ENCODE assay signal across 1 cellular context in genomic region chr4:85577307-85577706, GRCh38.
TF ChIP-seq lines count a peak whose summit lies in the region.

No MANE protein-coding gene starts in this region.

TF ChIP-seq in K562, 482 proteins besides CTCF, POLR2A, EP300 and RAD21 (continued from another document):
- TF ChIP-seq RAD51 (IDR thresholded peaks at IDR 0.05; ENCODE audit: borderline replicate concordance, low read depth) (peak; percentile 75), POLR3G (IDR thresholded peaks at IDR 0.05; ENCODE audit: extremely low read depth, insufficient read length, insufficient replicate concordance) (no peak), NUFIP1 (IDR thresholded peaks at IDR 0.05; ENCODE audit: partially characterized antibody) (no peak), THAP12 (CRISPR knock-in tag; IDR thresholded peaks at IDR 0.05) (no peak), TAF9B (IDR thresholded peaks at IDR 0.05; ENCODE audit: partially characterized antibody) (peak; percentile 19), TAF1 (IDR thresholded peaks at IDR 0.05; ENCODE audit: control insufficient read depth, extremely low read depth, insufficient read depth, low read length, severe bottlenecking) (peak; percentile 43), POLR2AphosphoS5 (IDR thresholded peaks at IDR 0.05; ENCODE audit: control insufficient read depth, insufficient read depth, low read depth, low read length) (peak; percentile 50; the same call in 1 of the 2 replicates), KAT8 (IDR thresholded peaks at IDR 0.05; ENCODE audit: low read depth) (no peak), HMBOX1 (IDR thresholded peaks at IDR 0.05) (peak; percentile 45; the same call in 1 of the 2 replicates), USF2 (CRISPR knock-in tag; IDR thresholded peaks at IDR 0.05) (peak; percentile 82), POLR2G (IDR thresholded peaks at IDR 0.05; ENCODE audit: low read depth, low read length) (peak; percentile 26; the same call in 1 of the 2 replicates), ARID1B (IDR thresholded peaks at IDR 0.05) (peak; percentile 40; the same call in 1 of the 2 replicates), NFE2 (IDR thresholded peaks at IDR 0.05; ENCODE audit: low read depth) (peak; percentile 25; the same call in 1 of the 2 replicates), DPF2 (IDR thresholded peaks at IDR 0.05) (0 out of 2 replicates have a peak, but pooled peaks have one; percentile 19), ESRRB (CRISPR knock-in tag; IDR thresholded peaks at IDR 0.05; ENCODE audit: borderline replicate concordance) (no peak)
